Comparison of ENCODE assay signal across 2 cellular contexts in genomic region chrX:131621650-131622049, GRCh38.
TF ChIP-seq lines count a peak whose summit lies in the region.

No MANE protein-coding gene starts in this region.

TF ChIP-seq in A549, 52 proteins besides CTCF, POLR2A, EP300 and RAD21 (continued from another document):
- TF ChIP-seq, protein P1, sequence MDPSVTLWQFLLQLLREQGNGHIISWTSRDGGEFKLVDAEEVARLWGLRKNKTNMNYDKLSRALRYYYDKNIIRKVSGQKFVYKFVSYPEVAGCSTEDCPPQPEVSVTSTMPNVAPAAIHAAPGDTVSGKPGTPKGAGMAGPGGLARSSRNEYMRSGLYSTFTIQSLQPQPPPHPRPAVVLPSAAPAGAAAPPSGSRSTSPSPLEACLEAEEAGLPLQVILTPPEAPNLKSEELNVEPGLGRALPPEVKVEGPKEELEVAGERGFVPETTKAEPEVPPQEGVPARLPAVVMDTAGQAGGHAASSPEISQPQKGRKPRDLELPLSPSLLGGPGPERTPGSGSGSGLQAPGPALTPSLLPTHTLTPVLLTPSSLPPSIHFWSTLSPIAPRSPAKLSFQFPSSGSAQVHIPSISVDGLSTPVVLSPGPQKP (IDR thresholded peaks at IDR 0.05; ENCODE audit: low read depth, low read length) = no peak
- no peak for TF ChIP-seq NFE2L2 (conservative IDR thresholded peaks at IDR 0.05; ENCODE audit: low read length)

TF ChIP-seq in GM23338, 12 proteins besides CTCF, POLR2A, EP300 and RAD21 (continued from another document):
- TF ChIP-seq ZNF462 (CRISPR knock-in tag; IDR thresholded peaks at IDR 0.05) (no peak), ZNF114 (CRISPR knock-in tag; IDR thresholded peaks at IDR 0.05) (no peak), CREB1 (CRISPR knock-in tag; IDR thresholded peaks at IDR 0.05; ENCODE audit: low read depth) (no peak), EZH2phosphoT487 (IDR thresholded peaks at IDR 0.05; ENCODE audit: unreplicated experiment) (no peak), NANOG (IDR thresholded peaks at IDR 0.05; ENCODE audit: borderline replicate concordance) (no peak), ETS1 (IDR thresholded peaks at IDR 0.05) (no peak)
- TF ChIP-seq, protein P2, sequence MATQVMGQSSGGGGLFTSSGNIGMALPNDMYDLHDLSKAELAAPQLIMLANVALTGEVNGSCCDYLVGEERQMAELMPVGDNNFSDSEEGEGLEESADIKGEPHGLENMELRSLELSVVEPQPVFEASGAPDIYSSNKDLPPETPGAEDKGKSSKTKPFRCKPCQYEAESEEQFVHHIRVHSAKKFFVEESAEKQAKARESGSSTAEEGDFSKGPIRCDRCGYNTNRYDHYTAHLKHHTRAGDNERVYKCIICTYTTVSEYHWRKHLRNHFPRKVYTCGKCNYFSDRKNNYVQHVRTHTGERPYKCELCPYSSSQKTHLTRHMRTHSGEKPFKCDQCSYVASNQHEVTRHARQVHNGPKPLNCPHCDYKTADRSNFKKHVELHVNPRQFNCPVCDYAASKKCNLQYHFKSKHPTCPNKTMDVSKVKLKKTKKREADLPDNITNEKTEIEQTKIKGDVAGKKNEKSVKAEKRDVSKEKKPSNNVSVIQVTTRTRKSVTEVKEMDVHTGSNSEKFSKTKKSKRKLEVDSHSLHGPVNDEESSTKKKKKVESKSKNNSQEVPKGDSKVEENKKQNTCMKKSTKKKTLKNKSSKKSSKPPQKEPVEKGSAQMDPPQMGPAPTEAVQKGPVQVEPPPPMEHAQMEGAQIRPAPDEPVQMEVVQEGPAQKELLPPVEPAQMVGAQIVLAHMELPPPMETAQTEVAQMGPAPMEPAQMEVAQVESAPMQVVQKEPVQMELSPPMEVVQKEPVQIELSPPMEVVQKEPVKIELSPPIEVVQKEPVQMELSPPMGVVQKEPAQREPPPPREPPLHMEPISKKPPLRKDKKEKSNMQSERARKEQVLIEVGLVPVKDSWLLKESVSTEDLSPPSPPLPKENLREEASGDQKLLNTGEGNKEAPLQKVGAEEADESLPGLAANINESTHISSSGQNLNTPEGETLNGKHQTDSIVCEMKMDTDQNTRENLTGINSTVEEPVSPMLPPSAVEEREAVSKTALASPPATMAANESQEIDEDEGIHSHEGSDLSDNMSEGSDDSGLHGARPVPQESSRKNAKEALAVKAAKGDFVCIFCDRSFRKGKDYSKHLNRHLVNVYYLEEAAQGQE (IDR thresholded peaks at IDR 0.05; ENCODE audit: unreplicated experiment) = no peak
